ENCODE assay signal across 8 cellular contexts in genomic region chrX:115912372-115912897, GRCh38.
DNase-seq lines count a peak whose midpoint lies in the region; ATAC-seq, FAIRE-seq and TF ChIP-seq lines count a peak whose summit lies in the region.

No MANE protein-coding gene starts in this region.

- H3K27ac ChIP-seq in H1 (ENCODE audit: low read depth, low read length), result no peak overlapping the region

- no peak overlapping the region for H2BK120ac ChIP-seq in H1 (replicated peaks; ENCODE audit: low read depth, low read length)

- no peak overlapping the region for H2BK15ac ChIP-seq in H1 (ENCODE audit: low read length)

- peaks cover 0 to 2% (median 0%) of the 10 kb centered on the region in 4 experiments; a peak in 1 of 8 replicates for H3K36me3 ChIP-seq in H1 (ENCODE audit: control insufficient read depth in 2 of 4, insufficient read depth in 4 of 4, low read length in 3 of 4)
- no peaks in the 10 kb centered on the region for H3K36me3 ChIP-seq in HAP-1 (replicated peaks)

- TF ChIP-seq EP300 in H1 (IDR thresholded peaks at IDR 0.05; ENCODE audit: borderline replicate concordance in 1 of 2, low read depth in 2 of 2, low read length in 2 of 2), result no peak

- H3K14ac ChIP-seq in H1 (ENCODE audit: insufficient read length), result no peak overlapping the region

- H2BK20ac ChIP-seq in H1 (ENCODE audit: low read length), result no peak overlapping the region

- no peak overlapping the region for H3K4me3 ChIP-seq in GM12864 (ENCODE audit: low read depth, low read length)
- H3K4me3 ChIP-seq in H1 (ENCODE audit: extremely low read depth in 1 of 4, insufficient read depth in 2 of 4, low read depth in 3 of 4, low read length in 4 of 4), result no peak overlapping the region
- no peak overlapping the region for H3K4me3 ChIP-seq in HAP-1

- H3K23ac ChIP-seq in H1 (ENCODE audit: insufficient read length), result no peak overlapping the region

- FAIRE-seq in H1 (lab: Jason Lieb, UNC), result no peak

- no peak overlapping the region for H2BK12ac ChIP-seq in H1 (ENCODE audit: low read depth, low read length)

- H3K56ac ChIP-seq in H1 (replicated peaks; ENCODE audit: insufficient read length, low read depth, low read length), result no peak overlapping the region

- ATAC-seq in GM21381 (IDR thresholded peaks at IDR 0.05; ENCODE audit: unreplicated experiment), result peak; percentile 90
- ATAC-seq in HG03342 (IDR thresholded peaks at IDR 0.05; ENCODE audit: unreplicated experiment), result peak; percentile 84
- no peak for ATAC-seq in GM19452 (IDR thresholded peaks at IDR 0.05; ENCODE audit: unreplicated experiment)

- no peaks in the 10 kb centered on the region; the same call in 1 of the 2 replicates for H3K79me1 ChIP-seq in H1 (ENCODE audit: low read depth, low read length)

- H4K20me1 ChIP-seq in H1 (replicated peaks in 1 of 2; ENCODE audit: control insufficient read depth in 1 of 2, insufficient read depth in 2 of 2, low read length in 2 of 2), result peaks cover 3 to 15% of the 10 kb centered on the region in 2 experiments

- H3K4me1 ChIP-seq in H1 (replicated peaks in 1 of 4; ENCODE audit: control insufficient read depth in 3 of 4, insufficient read depth in 4 of 4, low read length in 3 of 4) (peaks cover 0 to 4% (median 0%) of the 10 kb centered on the region in 4 experiments; a peak in 2 of 7 replicates), HAP-1 (peaks cover 5% of the 10 kb centered on the region; the same call in 1 of the 2 replicates)

- POLR2A ChIA-PET in H1 (lab: Charles Lee; ENCODE audit: partially characterized antibody), result no interaction called here

- H3K23me2 ChIP-seq in H1 (ENCODE audit: low read depth, low read length), result no peaks in the 10 kb centered on the region

- no peak overlapping the region for H2AFZ ChIP-seq in H1 (ENCODE audit: low read length)

- TF ChIP-seq POLR2A in H1 (IDR thresholded peaks at IDR 0.05; ENCODE audit: control extremely low read depth in 1 of 2, low read depth in 2 of 2, low read length in 2 of 2), result no peak

- H4K5ac ChIP-seq in H1 (ENCODE audit: insufficient read length, low read depth, low read length), result no peak overlapping the region

- DNase-seq in GM12864 (ENCODE audit: low read depth) (peak; percentile 94), H1 (ENCODE audit: low read depth in 1 of 2, low spot score in 2 of 2) (no peak), activated gamma-delta T cell treated with Interleukin-2 at 50 U/mL for 16 hours (no peak), HAP-1 (ENCODE audit: low spot score in 2 of 2) (no peak), SIG-M5 (lab: John Stamatoyannopoulos, UW) (no peak)

- TF ChIP-seq RAD21 in H1 (IDR thresholded peaks at IDR 0.05 in 1 of 2, conservative IDR thresholded peaks at IDR 0.05 in 1 of 2; ENCODE audit: low read depth in 2 of 2, low read length in 2 of 2), result peak; percentile 26 to 52; a peak in 3 of 4 replicates

- H3K9me3 ChIP-seq in H1 (ENCODE audit: insufficient read depth in 2 of 2, low read depth in 1 of 2, low read length in 1 of 2), result 0 out of 4 replicates have a peak, but pooled peaks cover 0 to 3% of the 10 kb centered on the region in 2 experiments
- peaks cover 6% of the 10 kb centered on the region; the same call in 1 of the 2 replicates for H3K9me3 ChIP-seq in HAP-1

- no peak overlapping the region; a peak in 1 of 4 replicates for H3K4me2 ChIP-seq in H1 (ENCODE audit: insufficient read depth in 1 of 2, low read depth in 2 of 2, low read length in 2 of 2)

- no peak overlapping the region for H2BK5ac ChIP-seq in H1 (ENCODE audit: low read depth, low read length)

- H4K91ac ChIP-seq in H1 (replicated peaks; ENCODE audit: insufficient read length, low read length), result no peak overlapping the region

- WGBS in H1 (ENCODE audit: extremely low coverage in 1 of 2, insufficient coverage in 1 of 2, insufficient read length in 1 of 2, insufficient replicate concordance in 2 of 2, low coverage in 1 of 2, low lambda C conversion rate in 2 of 2, missing lambda C conversion rate in 1 of 2), 2 experiments, result 80% methylated on average over 2 of the region's 2 CpGs; no CpG with 5 or more reads in 1 of the 2 experiments

- no peak overlapping the region for H4K8ac ChIP-seq in H1 (ENCODE audit: extremely low read depth, insufficient read depth, low read length)

- CTCF ChIA-PET in H1 (lab: Charles Lee; ENCODE audit: partially characterized antibody), result interaction anchor here (0.6 to 2.1 kb wide), 5 partner anchors 14 to 37 kb away, joined by 3 to 7 read pairs (median 3); no protein-coding TSS in a partner anchor

- H3K27me3 ChIP-seq in H1 (replicated peaks in 1 of 4; ENCODE audit: control insufficient read depth in 3 of 4, extremely low read depth in 1 of 4, insufficient read depth in 3 of 4, low read length in 3 of 4), result no peaks in the 10 kb centered on the region
- H3K27me3 ChIP-seq in HAP-1 (ENCODE audit: low read depth), result no peaks in the 10 kb centered on the region

- no peak overlapping the region for H3K18ac ChIP-seq in H1 (ENCODE audit: extremely low read depth, low read length)

- TF ChIP-seq CTCF in GM12864 (IDR thresholded peaks at IDR 0.05; ENCODE audit: low read depth, low read length, missing control alignments) (peak; percentile 61), H1 (IDR thresholded peaks at IDR 0.05; ENCODE audit: control extremely low read depth in 1 of 3, insufficient read depth in 1 of 3, low read depth in 1 of 3, low read length in 3 of 3) (peak; percentile 42 to 55 (median 44))

- no peak overlapping the region for H3K4ac ChIP-seq in H1 (replicated peaks; ENCODE audit: insufficient read length, low read depth, low read length)

- H2AK5ac ChIP-seq in H1 (ENCODE audit: low read depth, low read length), result no peak overlapping the region

- H3K79me2 ChIP-seq in H1 (ENCODE audit: control insufficient read depth in 1 of 2, insufficient read depth in 2 of 2, low read length in 2 of 2), result peaks cover 0 to 50% of the 10 kb centered on the region in 2 experiments; a peak in 2 of 4 replicates

- no peak overlapping the region for H3K9ac ChIP-seq in H1 (replicated peaks in 1 of 4; ENCODE audit: extremely low read depth in 1 of 4, low read depth in 3 of 4, low read length in 3 of 4)

- in situ Hi-C loops in HAP-1 (cut with MboI; ENCODE audit: low sequenced_read_pairs), result no loop called here

TF ChIP-seq in H1, 55 proteins besides CTCF, POLR2A, EP300 and RAD21:
- no peak for TF ChIP-seq KDM1A (IDR thresholded peaks at IDR 0.05; ENCODE audit: borderline replicate concordance, low read length)
- no peak for TF ChIP-seq NRF1 (IDR thresholded peaks at IDR 0.05; ENCODE audit: low read depth, low read length)
- TF ChIP-seq CBX8 (IDR thresholded peaks at IDR 0.05; ENCODE audit: borderline replicate concordance, low read depth, low read length), result no peak
- TF ChIP-seq, protein P1, sequence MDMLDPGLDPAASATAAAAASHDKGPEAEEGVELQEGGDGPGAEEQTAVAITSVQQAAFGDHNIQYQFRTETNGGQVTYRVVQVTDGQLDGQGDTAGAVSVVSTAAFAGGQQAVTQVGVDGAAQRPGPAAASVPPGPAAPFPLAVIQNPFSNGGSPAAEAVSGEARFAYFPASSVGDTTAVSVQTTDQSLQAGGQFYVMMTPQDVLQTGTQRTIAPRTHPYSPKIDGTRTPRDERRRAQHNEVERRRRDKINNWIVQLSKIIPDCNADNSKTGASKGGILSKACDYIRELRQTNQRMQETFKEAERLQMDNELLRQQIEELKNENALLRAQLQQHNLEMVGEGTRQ (IDR thresholded peaks at IDR 0.05; ENCODE audit: low read length), result no peak
- TF ChIP-seq SRF (IDR thresholded peaks at IDR 0.05; ENCODE audit: low read depth, low read length), result no peak
- no peak for TF ChIP-seq ATF3 (IDR thresholded peaks at IDR 0.05; ENCODE audit: insufficient read depth, low read depth, low read length)
- no peak for TF ChIP-seq CEBPB (IDR thresholded peaks at IDR 0.05; ENCODE audit: low read depth, low read length)
